ENCODE assay signal across 22 cellular contexts in genomic region chr3:13397316-13397715, GRCh38. TPM values are rescaled to one million over a fixed set of nuclear protein-coding genes. Genes with fewer than 3 reads are reported as not detected.
A peak's percentile ranks its signal among the peaks of the same experiment; 100 is the strongest.
DNase-seq lines count a peak whose midpoint lies in the region; ATAC-seq and TF ChIP-seq lines count a peak whose summit lies in the region.
"Had no signal": no experiment of that assay in that cellular context is flagged by ENCODE, and none has a peak within 500 bp of the region (broad histone marks: within the 10 kb centered on the region; RNA-seq: fewer than 3 reads in every experiment).

No MANE protein-coding gene starts in this region.

- no peak overlapping the region for H3K9ac ChIP-seq in H9 (ENCODE audit: extremely low read depth, insufficient read length, low read length)
- H3K9ac ChIP-seq: BLaER1, GM23248 had no signal

- H3K9me3 ChIP-seq in osteoblast (ENCODE audit: low read depth, low read length) (no peaks in the 10 kb centered on the region), H9 (ENCODE audit: control insufficient read depth, low read depth, low read length) (no peaks in the 10 kb centered on the region)
- H3K9me3 ChIP-seq: BLaER1 had no signal

- POLR2A ChIA-PET in activated CD8-positive, alpha-beta T cell treated with anti-CD3 and anti-CD28 coated beads, Interleukin-2, amount 10 ng/mL, durations not matched to agents 7 days and 5 days (lab: Charles Lee) = no interaction called here
- POLR2A ChIA-PET in activated CD8-positive, alpha-beta T cell treated with anti-CD3 and anti-CD28 coated beads for 36 hours (lab: Charles Lee) = interaction anchor here (1.3 kb wide), 1 partner anchor 13 kb away, joined by 3 read pairs; no protein-coding TSS in a partner anchor

- H4K20me1 ChIP-seq in osteoblast (ENCODE audit: insufficient read depth, low read length) (no peaks in the 10 kb centered on the region), H9 (ENCODE audit: control insufficient read depth, insufficient read depth, insufficient read length) (no peaks in the 10 kb centered on the region)

- no peak overlapping the region for H3K14ac ChIP-seq in H9 (ENCODE audit: insufficient read depth, low read length)

- no peak overlapping the region for H2BK120ac ChIP-seq in H9 (ENCODE audit: low read depth, low read length, poor library complexity, severe bottlenecking)

- DNase-seq in activated CD8-positive, alpha-beta T cell treated with anti-CD3 and anti-CD28 coated beads, Interleukin-2, amount 10 ng/mL, durations not matched to agents 7 days and 5 days = no peak
- DNase-seq in activated CD8-positive, alpha-beta T cell treated with anti-CD3 and anti-CD28 coated beads for 36 hours = no peak
- no peak for DNase-seq in stimulated activated naive CD8-positive, alpha-beta T cell treated with anti-CD3 and anti-CD28 coated beads, Interleukin-15, amount 100 ng/mL, for 72 hours
- DNase-seq in stimulated activated naive CD8-positive, alpha-beta T cell treated with anti-CD3 and anti-CD28 coated beads, Interleukin-15, Interleukin-2, amounts not matched to agents 100 U/mL and 50 U/mL, for 24 hours = no peak
- peak; percentile 3 for DNase-seq in osteoblast (ENCODE audit: insufficient read length, low spot score, missing footprints)
- DNase-seq in H9 = no peak
- DNase-seq in activated CD8-positive, alpha-beta memory T cell treated with anti-CD3 and anti-CD28 coated beads, Interleukin-2, amount 50 U/mL, for 4 hours = no peak
- DNase-seq: CD4-positive, CD25-positive, alpha-beta regulatory T cell; CD8-positive, alpha-beta memory T cell; COR-L47; DMS 273 treated with DMSO at 0.1 percent for 48 hours; DMS53; DND-41; EL; GM23248; HFFc6; IMR-90; KBM-7 had no signal

- H3K79me1 ChIP-seq in H9 (ENCODE audit: insufficient read depth, low read depth, low read length, poor library complexity, severe bottlenecking) = no peaks in the 10 kb centered on the region

- H4K91ac ChIP-seq in H9 (ENCODE audit: insufficient read length, low read depth, low read length) = no peak overlapping the region

- intact Hi-C loops in activated CD8-positive, alpha-beta T cell treated with anti-CD3 and anti-CD28 coated beads for 36 hours (cut with micrococcal nuclease) = loop anchor here (10.0 kb wide), 1 partner anchor 57 kb away; no protein-coding TSS in a partner anchor

- H2BK15ac ChIP-seq in H9 (ENCODE audit: low read depth, low read length) = no peak overlapping the region

- TF ChIP-seq CTCF in activated CD8-positive, alpha-beta T cell treated with anti-CD3 and anti-CD28 coated beads for 36 hours (IDR thresholded peaks at IDR 0.05) = no peak
- TF ChIP-seq CTCF in osteoblast (IDR thresholded peaks at IDR 0.05; ENCODE audit: extremely low read depth, low read depth, low read length) (no peak), H9 (conservative IDR thresholded peaks at IDR 0.05) (no peak)

- no peak overlapping the region for H3K4me3 ChIP-seq in osteoblast (ENCODE audit: insufficient read depth, low read length)
- H3K4me3 ChIP-seq: BLaER1, GM12878, GM23248 had no signal

- H3K23me2 ChIP-seq in H9 (ENCODE audit: insufficient read length, low read depth, low read length, poor library complexity, severe bottlenecking) = no peaks in the 10 kb centered on the region

- no peaks in the 10 kb centered on the region for H3K79me2 ChIP-seq in osteoblast (ENCODE audit: insufficient read depth, low read length)
- H3K79me2 ChIP-seq in H9 (ENCODE audit: insufficient read depth, low read length) = no peaks in the 10 kb centered on the region

- no peak overlapping the region for H2BK20ac ChIP-seq in H9 (ENCODE audit: low read depth, low read length, poor library complexity, severe bottlenecking)

- H3K27ac Mint-ChIP-seq in activated CD8-positive, alpha-beta T cell treated with anti-CD3 and anti-CD28 coated beads, Interleukin-2, amount 10 ng/mL, durations not matched to agents 7 days and 5 days = peak overlapping the region; percentile 25
- H3K27ac Mint-ChIP-seq in activated CD8-positive, alpha-beta T cell treated with anti-CD3 and anti-CD28 coated beads for 36 hours = no peak overlapping the region
- H3K27ac Mint-ChIP-seq in stimulated activated naive CD8-positive, alpha-beta T cell treated with anti-CD3 and anti-CD28 coated beads, Interleukin-15, amount 100 ng/mL, for 72 hours = peak overlapping the region; percentile 67 to 69
- H3K27ac Mint-ChIP-seq in H9 = peak overlapping the region in 1 of 3 experiments; percentile 30; a peak in 1 of 7 replicates
- H3K27ac Mint-ChIP-seq: HFFc6 had no signal

- no peak overlapping the region for H3K18ac ChIP-seq in H9 (ENCODE audit: insufficient read length, low read depth, low read length)

- H3K4me3 Mint-ChIP-seq in activated CD8-positive, alpha-beta T cell treated with anti-CD3 and anti-CD28 coated beads, Interleukin-2, amount 10 ng/mL, durations not matched to agents 7 days and 5 days = no peak overlapping the region
- H3K4me3 Mint-ChIP-seq in activated CD8-positive, alpha-beta T cell treated with anti-CD3 and anti-CD28 coated beads for 36 hours = no peak overlapping the region
- no peak overlapping the region for H3K4me3 Mint-ChIP-seq in stimulated activated naive CD8-positive, alpha-beta T cell treated with anti-CD3 and anti-CD28 coated beads, Interleukin-15, amount 100 ng/mL, for 72 hours
- no peak overlapping the region for H3K4me3 Mint-ChIP-seq in H9
- H3K4me3 Mint-ChIP-seq: CD4-positive, CD25-positive, alpha-beta regulatory T cell; HFFc6 had no signal

- WGBS in H9 (ENCODE audit: extremely low coverage, insufficient read length, low lambda C conversion rate) = no CpG with 5 or more reads among the region's 8 CpGs

- H3K4ac ChIP-seq in H9 (ENCODE audit: low read depth, low read length) = no peak overlapping the region

- CTCF ChIA-PET in activated CD8-positive, alpha-beta T cell treated with anti-CD3 and anti-CD28 coated beads, Interleukin-2, amount 10 ng/mL, durations not matched to agents 7 days and 5 days (lab: Charles Lee) = interaction anchor here (1.3 kb wide), 1 partner anchor 8 kb away, joined by 3 read pairs; no protein-coding TSS in a partner anchor
- CTCF ChIA-PET in activated CD8-positive, alpha-beta T cell treated with anti-CD3 and anti-CD28 coated beads for 36 hours (lab: Charles Lee) = interaction anchor here (1.1 to 1.9 kb wide), 3 partner anchors 9 to 56 kb away, joined by 3 to 9 read pairs (median 5); no protein-coding TSS in a partner anchor

- H3K27me3 Mint-ChIP-seq in activated CD8-positive, alpha-beta T cell treated with anti-CD3 and anti-CD28 coated beads, Interleukin-2, amount 10 ng/mL, durations not matched to agents 7 days and 5 days (ENCODE audit: low read depth) = no peaks in the 10 kb centered on the region
- no peaks in the 10 kb centered on the region for H3K27me3 Mint-ChIP-seq in activated CD8-positive, alpha-beta T cell treated with anti-CD3 and anti-CD28 coated beads for 36 hours
- H3K27me3 Mint-ChIP-seq in stimulated activated naive CD8-positive, alpha-beta T cell treated with anti-CD3 and anti-CD28 coated beads, Interleukin-15, amount 100 ng/mL, for 72 hours = no peaks in the 10 kb centered on the region
- no peaks in the 10 kb centered on the region for H3K27me3 Mint-ChIP-seq in H9 (ENCODE audit: low read depth)
- H3K27me3 Mint-ChIP-seq: CD4-positive, CD25-positive, alpha-beta regulatory T cell; CD8-positive, alpha-beta memory T cell had no signal

- no peak overlapping the region for H2AK5ac ChIP-seq in H9 (ENCODE audit: insufficient read length, low read length)

- no peaks in the 10 kb centered on the region for H3K36me3 ChIP-seq in osteoblast (ENCODE audit: insufficient read depth, low read length)

- no peak for ATAC-seq in activated CD8-positive, alpha-beta T cell treated with anti-CD3 and anti-CD28 coated beads, Interleukin-2, amount 10 ng/mL, durations not matched to agents 7 days and 5 days
- ATAC-seq in activated CD8-positive, alpha-beta T cell treated with anti-CD3 and anti-CD28 coated beads for 36 hours = no peak
- ATAC-seq in stimulated activated naive CD8-positive, alpha-beta T cell treated with anti-CD3 and anti-CD28 coated beads, Interleukin-15, amount 100 ng/mL, for 72 hours = no peak
- ATAC-seq in stimulated activated naive CD8-positive, alpha-beta T cell treated with anti-CD3 and anti-CD28 coated beads, Interleukin-15, Interleukin-2, amounts not matched to agents 100 U/mL and 50 U/mL, for 24 hours = no peak
- ATAC-seq: GM12878, HCT116 had no signal

- H3K27me3 ChIP-seq in osteoblast (ENCODE audit: insufficient read depth, low read length) (peaks cover 3% of the 10 kb centered on the region), H9 (ENCODE audit: insufficient read depth, low read length) (no peaks in the 10 kb centered on the region)
- H3K27me3 ChIP-seq: BLaER1 had no signal

- no peaks in the 10 kb centered on the region for H3K9me3 Mint-ChIP-seq in activated CD8-positive, alpha-beta T cell treated with anti-CD3 and anti-CD28 coated beads, Interleukin-2, amount 10 ng/mL, durations not matched to agents 7 days and 5 days (ENCODE audit: insufficient read depth)
- no peaks in the 10 kb centered on the region for H3K9me3 Mint-ChIP-seq in activated CD8-positive, alpha-beta T cell treated with anti-CD3 and anti-CD28 coated beads for 36 hours
- no peaks in the 10 kb centered on the region for H3K9me3 Mint-ChIP-seq in stimulated activated naive CD8-positive, alpha-beta T cell treated with anti-CD3 and anti-CD28 coated beads, Interleukin-15, amount 100 ng/mL, for 72 hours
- H3K9me3 Mint-ChIP-seq in H9 = no peaks in the 10 kb centered on the region
- H3K9me3 Mint-ChIP-seq: CD4-positive, CD25-positive, alpha-beta regulatory T cell; CD8-positive, alpha-beta memory T cell; HFFc6 had no signal

- H3K27ac ChIP-seq in osteoblast (ENCODE audit: low read depth, low read length) (no peak overlapping the region), H9 (ENCODE audit: insufficient read length, low read depth, low read length) (no peak overlapping the region)
- H3K27ac ChIP-seq: 22Rv1, GM23248 had no signal

- H2BK5ac ChIP-seq in H9 (ENCODE audit: insufficient read length, low read length) = no peak overlapping the region

- H3K36me3 Mint-ChIP-seq in activated CD8-positive, alpha-beta T cell treated with anti-CD3 and anti-CD28 coated beads, Interleukin-2, amount 10 ng/mL, durations not matched to agents 7 days and 5 days (ENCODE audit: low read depth) = peaks cover 63% of the 10 kb centered on the region
- H3K36me3 Mint-ChIP-seq in activated CD8-positive, alpha-beta T cell treated with anti-CD3 and anti-CD28 coated beads for 36 hours (ENCODE audit: low read depth) = peaks cover 41% of the 10 kb centered on the region
- peaks cover 18 to 46% (median 21%) of the 10 kb centered on the region in 3 experiments; a peak in 6 of 7 replicates for H3K36me3 Mint-ChIP-seq in H9 (ENCODE audit: insufficient read depth in 1 of 3, low read depth in 3 of 3)

- no peak overlapping the region for H3K56ac ChIP-seq in H9 (ENCODE audit: insufficient read length, low read depth, low read length)

- H3K23ac ChIP-seq in H9 (ENCODE audit: insufficient read length, low read depth, low read length) = no peak overlapping the region

- H3K4me2 ChIP-seq in osteoblast (ENCODE audit: insufficient read depth, low read length) (no peak overlapping the region), H9 (ENCODE audit: insufficient read depth, insufficient read length, low read length) (no peak overlapping the region)
- H3K4me2 ChIP-seq: BLaER1 had no signal

- H4K5ac ChIP-seq in H9 (ENCODE audit: insufficient read length, low read depth, low read length) = no peak overlapping the region

- no peak overlapping the region for H3T11ph ChIP-seq in H9 (ENCODE audit: low read length)

- peaks cover 16% of the 10 kb centered on the region for H3K4me1 Mint-ChIP-seq in activated CD8-positive, alpha-beta T cell treated with anti-CD3 and anti-CD28 coated beads, Interleukin-2, amount 10 ng/mL, durations not matched to agents 7 days and 5 days (ENCODE audit: low read depth)
- peaks cover 9% of the 10 kb centered on the region for H3K4me1 Mint-ChIP-seq in activated CD8-positive, alpha-beta T cell treated with anti-CD3 and anti-CD28 coated beads for 36 hours (ENCODE audit: low read depth)
- H3K4me1 Mint-ChIP-seq in stimulated activated naive CD8-positive, alpha-beta T cell treated with anti-CD3 and anti-CD28 coated beads, Interleukin-15, amount 100 ng/mL, for 72 hours = peaks cover 28% of the 10 kb centered on the region
- H3K4me1 Mint-ChIP-seq in H9 = no peaks in the 10 kb centered on the region

- no peak overlapping the region for H2BK12ac ChIP-seq in H9 (ENCODE audit: insufficient read length, low read depth, low read length)

- H2AFZ ChIP-seq in osteoblast (ENCODE audit: low read length) = no peak overlapping the region
- no peak overlapping the region for H2AFZ ChIP-seq in H9 (ENCODE audit: low read length)
- H2AFZ ChIP-seq: GM23248 had no signal

- H3K4me1 ChIP-seq in osteoblast (ENCODE audit: insufficient read depth, low read length) (no peaks in the 10 kb centered on the region), H9 (ENCODE audit: insufficient read depth, low read length) (no peaks in the 10 kb centered on the region)

- no peak overlapping the region for H4K8ac ChIP-seq in H9 (replicated peaks; ENCODE audit: insufficient read length, low read depth, low read length)

RNA-seq across cellular contexts. Expression of gene NUP210, which starts 22.8 kb away (rescaled TPM):
- total RNA-seq in activated CD8-positive, alpha-beta T cell treated with anti-CD3 and anti-CD28 coated beads, Interleukin-2, amount 10 ng/mL, durations not matched to agents 7 days and 5 days = 100 to 1,000 TPM; 202 to 206 TPM
- total RNA-seq in activated CD8-positive, alpha-beta T cell treated with anti-CD3 and anti-CD28 coated beads for 36 hours = 100 to 1,000 TPM; 142 to 143 TPM
- total RNA-seq in osteoblast (under 0.01 TPM in 2 replicates), H9 (2021) (47.3 and 48.8 TPM in 2 replicates)
- total RNA-seq: GM23248 had no signal

Comparison
In these comparisons a context has a peak if more than half of its experiments do, and no peak if none do; other contexts are left out.
1. RNA of gene NUP210, which starts 22.8 kb away (total RNA-seq): 202 to 206 TPM in activated CD8-positive, alpha-beta T cell treated with anti-CD3 and anti-CD28 coated beads, Interleukin-2, amount 10 ng/mL, durations not matched to agents 7 days and 5 days, 142 to 143 TPM in activated CD8-positive, alpha-beta T cell treated with anti-CD3 and anti-CD28 coated beads for 36 hours and 47.3 to 48.8 TPM in H9; under 0.01 TPM in osteoblast; every median in the first group is over 10 times any median in the second.